Comparison of ENCODE assay signal across 14 cellular contexts in genomic region chr2:3778016-3778415, GRCh38.
DNase-seq lines count a peak whose midpoint lies in the region; ATAC-seq and TF ChIP-seq lines count a peak whose summit lies in the region.
"Had no signal": no experiment of that assay in that cellular context is flagged by ENCODE, and none has a peak within 500 bp of the region (broad histone marks: within the 10 kb centered on the region; RNA-seq: fewer than 3 reads in every experiment).

No MANE protein-coding gene starts in this region.

- H3K79me2 ChIP-seq in PC-9 (ENCODE audit: low read depth) = no peaks in the 10 kb centered on the region

- no peak overlapping the region for H3K4ac ChIP-seq in neuronal stem cell (ENCODE audit: low read length)

- no peak overlapping the region for H3K23ac ChIP-seq in neuronal stem cell (ENCODE audit: low read depth, low read length, poor library complexity)

- peak overlapping the region; percentile 29 for H3K18ac ChIP-seq in neuronal stem cell (ENCODE audit: low read length)

- no peak overlapping the region for H2BK12ac ChIP-seq in neuronal stem cell (ENCODE audit: low read length)

- H2BK120ac ChIP-seq in neuronal stem cell (ENCODE audit: low read depth, low read length) = no peak overlapping the region

- ATAC-seq in esophagus mucosa = peak; percentile 22
- ATAC-seq: A549, GM12878, HCT116 had no signal

- no peak for TF ChIP-seq CTCF in PC-9 (conservative IDR thresholded peaks at IDR 0.05)

- no peaks in the 10 kb centered on the region for H3F3A ChIP-seq in PC-9 (ENCODE audit: insufficient read depth, low read depth)

- no peak overlapping the region for H3K14ac ChIP-seq in neuronal stem cell (ENCODE audit: low read length)

- H3K27ac ChIP-seq in BLaER1 = peak overlapping the region; percentile 45; the same call in 1 of the 2 replicates
- H3K27ac ChIP-seq in BLaER1 treated with 17β-estradiol and CSF1 and Interleukin-3, amounts not matched to agents 10 nM and 100 nM = peak overlapping the region in 3 of 11 experiments; percentile 20 to 46 (median 37); a peak in 3 of 22 replicates
- H3K27ac ChIP-seq in neuronal stem cell (replicated peaks; ENCODE audit: low read length) = no peak overlapping the region
- H3K27ac ChIP-seq in PC-9 = no peak overlapping the region
- H3K27ac ChIP-seq: A549, GM23248 had no signal

- CTCF ChIA-PET in PC-9 (lab: Charles Lee) = no interaction called here

- POLR2A ChIA-PET in PC-9 (lab: Charles Lee; ENCODE audit: unreplicated experiment) = no interaction called here

- H4K20me1 ChIP-seq in BLaER1 (no peaks in the 10 kb centered on the region), PC-9 (ENCODE audit: insufficient read depth) (no peaks in the 10 kb centered on the region)
- no peaks in the 10 kb centered on the region for H4K20me1 ChIP-seq in BLaER1 treated with 17β-estradiol and CSF1 and Interleukin-3, amounts not matched to agents 10 nM and 100 nM

- H3K4me2 ChIP-seq in BLaER1 = peak overlapping the region; percentile 76
- H3K4me2 ChIP-seq in BLaER1 treated with 17β-estradiol and CSF1 and Interleukin-3, amounts not matched to agents 10 nM and 100 nM = peak overlapping the region in 9 of 11 experiments; percentile 35 to 88 (median 80); a peak in 19 of 22 replicates
- H3K4me2 ChIP-seq in neuronal stem cell (ENCODE audit: insufficient read depth, low read length, poor library complexity, severe bottlenecking) = no peak overlapping the region
- no peak overlapping the region for H3K4me2 ChIP-seq in PC-9
- H3K4me2 ChIP-seq: A549 had no signal

- H3K27me3 ChIP-seq in BLaER1 = no peaks in the 10 kb centered on the region
- H3K27me3 ChIP-seq in BLaER1 treated with 17β-estradiol and CSF1 and Interleukin-3, amounts not matched to agents 10 nM and 100 nM = peaks cover 0 to 10% (median 0%) of the 10 kb centered on the region in 11 experiments; a peak in 3 of 22 replicates
- H3K27me3 ChIP-seq in neuronal stem cell (ENCODE audit: control insufficient read depth in 3 of 3, insufficient read depth in 3 of 3, low read depth in 1 of 3, low read length in 3 of 3) = no peaks in the 10 kb centered on the region
- H3K27me3 ChIP-seq in PC-9 (ENCODE audit: insufficient read depth, low read depth) = peaks cover 84% of the 10 kb centered on the region

- no TSS peak for BruUV-seq in PC-9 (replicated peaks; lab: Mats Ljungman, UMichigan)

- no CpG with 5 or more reads among the region's 9 CpGs for WGBS in neuronal stem cell (ENCODE audit: extremely low coverage in 2 of 2, insufficient read length in 2 of 2, insufficient replicate concordance in 1 of 2), 2 donors

- no peaks in the 10 kb centered on the region for H3K79me1 ChIP-seq in neuronal stem cell (ENCODE audit: low read depth, low read length)

- no peak overlapping the region for H3K9ac ChIP-seq in BLaER1
- H3K9ac ChIP-seq in BLaER1 treated with 17β-estradiol and CSF1 and Interleukin-3, amounts not matched to agents 10 nM and 100 nM = no peak overlapping the region
- H3K9ac ChIP-seq in neuronal stem cell (ENCODE audit: low read depth, low read length, poor library complexity) = no peak overlapping the region
- H3K9ac ChIP-seq: GM23248 had no signal

- no peak for DNase-seq in neuronal stem cell (ENCODE audit: low spot score)
- DNase-seq in C1 segment of cervical spinal cord (lab: John Stamatoyannopoulos, UW) = no peak
- no peak for DNase-seq in PC-9
- DNase-seq: BE2C; Calu3; CD4-positive, CD25-positive, alpha-beta regulatory T cell; DMS 273 treated with DMSO at 0.1 percent for 48 hours; GM23248 had no signal

- no peak overlapping the region for H4K91ac ChIP-seq in neuronal stem cell (ENCODE audit: low read depth, low read length, poor library complexity)

- H3K9me3 ChIP-seq in BLaER1 (peaks cover 52% of the 10 kb centered on the region), neuronal stem cell (replicated peaks in 1 of 2; ENCODE audit: control insufficient read depth in 2 of 2, insufficient read depth in 1 of 2, low read depth in 1 of 2, low read length in 2 of 2) (no peaks in the 10 kb centered on the region), PC-9 (ENCODE audit: insufficient read depth, low read depth) (no peaks in the 10 kb centered on the region)
- H3K9me3 ChIP-seq in BLaER1 treated with 17β-estradiol and CSF1 and Interleukin-3, amounts not matched to agents 10 nM and 100 nM (replicated peaks in 1 of 11) = peaks cover 22 to 55% (median 45%) of the 10 kb centered on the region in 11 experiments
- H3K9me3 ChIP-seq: A549, BE2C had no signal

- no peaks in the 10 kb centered on the region for H3K9me2 ChIP-seq in PC-9 (ENCODE audit: insufficient read depth)

- H4K8ac ChIP-seq in neuronal stem cell (ENCODE audit: low read depth, low read length) = no peak overlapping the region

- peak overlapping the region; percentile 49 for H2AK5ac ChIP-seq in neuronal stem cell (ENCODE audit: low read depth, low read length)

- H2AFZ ChIP-seq in neuronal stem cell (ENCODE audit: low read length) (no peak overlapping the region), PC-9 (no peak overlapping the region)
- H2AFZ ChIP-seq: GM23248 had no signal

- H2BK5ac ChIP-seq in neuronal stem cell (ENCODE audit: low read length) = no peak overlapping the region

- peak overlapping the region; percentile 0; the same call in 1 of the 2 replicates for H3K4me3 ChIP-seq in BLaER1
- no peak overlapping the region for H3K4me3 ChIP-seq in BLaER1 treated with 17β-estradiol and CSF1 and Interleukin-3, amounts not matched to agents 10 nM and 100 nM
- no peak overlapping the region for H3K4me3 ChIP-seq in neuronal stem cell (ENCODE audit: low read length in 2 of 2)
- H3K4me3 ChIP-seq in PC-9 = no peak overlapping the region
- H3K4me3 ChIP-seq: A549, GM12878, GM23248 had no signal

- no peaks in the 10 kb centered on the region for H3K36me3 ChIP-seq in BLaER1
- H3K36me3 ChIP-seq in BLaER1 treated with 17β-estradiol and CSF1 and Interleukin-3, amounts not matched to agents 10 nM and 100 nM = no peaks in the 10 kb centered on the region
- no peaks in the 10 kb centered on the region for H3K36me3 ChIP-seq in neuronal stem cell (replicated peaks in 1 of 2; ENCODE audit: control insufficient read depth in 2 of 2, insufficient read depth in 2 of 2, low read length in 2 of 2)
- no peaks in the 10 kb centered on the region for H3K36me3 ChIP-seq in PC-9 (ENCODE audit: low read depth)
- H3K36me3 ChIP-seq: BE2C had no signal

- intact Hi-C loops in PC-9 (cut with micrococcal nuclease; ENCODE audit: unreplicated experiment) = no loop called here

- H3K4me1 ChIP-seq in BLaER1 = peaks cover 47% of the 10 kb centered on the region
- H3K4me1 ChIP-seq in BLaER1 treated with 17β-estradiol and CSF1 and Interleukin-3, amounts not matched to agents 10 nM and 100 nM = peaks cover 5 to 47% (median 42%) of the 10 kb centered on the region in 10 experiments; a peak in 19 of 20 replicates
- peaks cover 0 to 4% of the 10 kb centered on the region in 2 donors for H3K4me1 ChIP-seq in neuronal stem cell (ENCODE audit: control insufficient read depth in 2 of 2, insufficient read depth in 1 of 2, low read depth in 1 of 2, low read length in 2 of 2)
- H3K4me1 ChIP-seq in PC-9 (replicated peaks; ENCODE audit: insufficient read depth) = no peaks in the 10 kb centered on the region
- H3K4me1 ChIP-seq: A549, BE2C had no signal

- peak overlapping the region; percentile 27 for H2BK15ac ChIP-seq in neuronal stem cell (ENCODE audit: low read length)

Comparison
In these comparisons a context has a peak if more than half of its experiments do, and no peak if none do; other contexts are left out.
1. H3K4me2 ChIP-seq: peak in BLaER1 (single experiment) and BLaER1 treated with 17β-estradiol and CSF1 and Interleukin-3, amounts not matched to agents 10 nM and 100 nM (9 of 11); none in neuronal stem cell (single experiment) and PC-9 (single experiment).